In genomic region chr7:128385988-128386387, GRCh38 we compare ENCODE assay signal across 4 cellular contexts. TPM values are rescaled to one million over a fixed set of nuclear protein-coding genes. Genes with fewer than 3 reads are reported as not detected.
"Had no signal": no experiment of that assay in that cellular context is flagged by ENCODE, and none has a peak within 500 bp of the region (broad histone marks: within the 10 kb centered on the region; RNA-seq: fewer than 3 reads in every experiment).

No MANE protein-coding gene starts in this region.

RNA-seq across cellular contexts. Expression of gene PRRT4, which starts 24.5 kb away (rescaled TPM):
- total RNA-seq: kidney epithelial cell; natural killer cell treated with Interleukin-12 subunit alpha and Interleukin-12 subunit beta and Interleukin-15 and Interleukin-18, amount 100 ng/mL, for 72 hours; pulmonary artery endothelial cell; renal cortical epithelial cell had no signal
